In genomic region chr20:48933017-48933766, GRCh38 we compare ENCODE assay signal across 11 cellular contexts. TPM values are rescaled to one million over a fixed set of nuclear protein-coding genes. Genes with fewer than 3 reads are reported as not detected.
DNase-seq lines count a peak whose midpoint lies in the region; ATAC-seq lines count a peak whose summit lies in the region.
"Had no signal": no experiment of that assay in that cellular context is flagged by ENCODE, and none has a peak within 500 bp of the region (broad histone marks: within the 10 kb centered on the region; RNA-seq: fewer than 3 reads in every experiment).

No MANE protein-coding gene starts in this region.

- H3K4me1 ChIP-seq in SJSA1 (replicated peaks) = peaks cover 28% of the 10 kb centered on the region
- peaks cover 9% of the 10 kb centered on the region for H3K4me1 ChIP-seq in HAP-1

- no peaks in the 10 kb centered on the region for H3K27me3 ChIP-seq in SJSA1 (replicated peaks)
- H3K27me3 ChIP-seq in HAP-1 (ENCODE audit: low read depth) = no peaks in the 10 kb centered on the region
- H3K27me3 ChIP-seq: neutrophil had no signal

- no peak for ATAC-seq in activated naive CD8-positive, alpha-beta T cell treated with anti-CD3 and anti-CD28 coated beads, Interleukin-2, amount 50 U/mL, for 24 hours
- peak; percentile 87 for ATAC-seq in left colon
- no peak for ATAC-seq in HG03175 (IDR thresholded peaks at IDR 0.05; ENCODE audit: unreplicated experiment)

- H3K36me3 ChIP-seq in SJSA1 = no peaks in the 10 kb centered on the region
- H3K36me3 ChIP-seq in HAP-1 (replicated peaks) = no peaks in the 10 kb centered on the region
- H3K36me3 ChIP-seq: neutrophil had no signal

- no peak overlapping the region for H3K4me3 Mint-ChIP-seq in activated naive CD8-positive, alpha-beta T cell
- H3K4me3 Mint-ChIP-seq in activated naive CD8-positive, alpha-beta T cell treated with anti-CD3 and anti-CD28 coated beads, Interleukin-2, amount 50 U/mL, for 24 hours = no peak overlapping the region
- H3K4me3 Mint-ChIP-seq: immature natural killer cell had no signal

- no peak for DNase-seq in activated naive CD8-positive, alpha-beta T cell treated with anti-CD3 and anti-CD28 coated beads, Interleukin-2, amount 50 U/mL, for 24 hours
- DNase-seq in SJSA1 (ENCODE audit: low read depth in 1 of 2, low spot score in 2 of 2) = no peak
- peak; percentile 84 to 95 for DNase-seq in left colon
- DNase-seq in GM19238 (ENCODE audit: insufficient read length, low spot score) = no peak
- no peak for DNase-seq in HAP-1 (ENCODE audit: low spot score in 2 of 2)
- no peak for DNase-seq in NCI-H526 (lab: John Stamatoyannopoulos, UW)
- DNase-seq: immature natural killer cell; stimulated activated CD4-positive, alpha-beta T cell treated with anti-CD3 and anti-CD28 coated beads, Interleukin-4, amount 100 ng/mL, for 24 hours had no signal

- H3K27me3 Mint-ChIP-seq in activated naive CD8-positive, alpha-beta T cell = no peaks in the 10 kb centered on the region
- H3K27me3 Mint-ChIP-seq in activated naive CD8-positive, alpha-beta T cell treated with anti-CD3 and anti-CD28 coated beads, Interleukin-2, amount 50 U/mL, for 24 hours = no peaks in the 10 kb centered on the region

- H3K4me1 Mint-ChIP-seq in activated naive CD8-positive, alpha-beta T cell (ENCODE audit: low read depth) = peaks cover 29% of the 10 kb centered on the region
- H3K4me1 Mint-ChIP-seq in activated naive CD8-positive, alpha-beta T cell treated with anti-CD3 and anti-CD28 coated beads, Interleukin-2, amount 50 U/mL, for 24 hours = peaks cover 23% of the 10 kb centered on the region

- H3K27ac Mint-ChIP-seq in activated naive CD8-positive, alpha-beta T cell = peak overlapping the region; percentile 59
- H3K27ac Mint-ChIP-seq in activated naive CD8-positive, alpha-beta T cell treated with anti-CD3 and anti-CD28 coated beads, Interleukin-2, amount 50 U/mL, for 24 hours = no peak overlapping the region
- H3K27ac Mint-ChIP-seq: immature natural killer cell had no signal

- in situ Hi-C loops in HAP-1 (cut with MboI; ENCODE audit: low sequenced_read_pairs) = no loop called here

- H3K27ac ChIP-seq in SJSA1 = peak overlapping the region; percentile 42
- H3K27ac ChIP-seq: neutrophil had no signal

- intact Hi-C loops in left colon (cut with DNase I, micrococcal nuclease) = no loop called here

- no peaks in the 10 kb centered on the region for H3K9me3 ChIP-seq in SJSA1 (replicated peaks)
- no peaks in the 10 kb centered on the region for H3K9me3 ChIP-seq in HAP-1
- H3K9me3 ChIP-seq: neutrophil had no signal

- H3K9me3 Mint-ChIP-seq in activated naive CD8-positive, alpha-beta T cell (ENCODE audit: low read depth) = no peaks in the 10 kb centered on the region
- no peaks in the 10 kb centered on the region for H3K9me3 Mint-ChIP-seq in activated naive CD8-positive, alpha-beta T cell treated with anti-CD3 and anti-CD28 coated beads, Interleukin-2, amount 50 U/mL, for 24 hours
- H3K9me3 Mint-ChIP-seq: immature natural killer cell had no signal

- H3K4me3 ChIP-seq in SJSA1 (no peak overlapping the region), HAP-1 (no peak overlapping the region)

- peaks cover 6% of the 10 kb centered on the region for H3K36me3 Mint-ChIP-seq in activated naive CD8-positive, alpha-beta T cell
- H3K36me3 Mint-ChIP-seq in activated naive CD8-positive, alpha-beta T cell treated with anti-CD3 and anti-CD28 coated beads, Interleukin-2, amount 50 U/mL, for 24 hours (ENCODE audit: low read depth) = peaks cover 4% of the 10 kb centered on the region
- H3K36me3 Mint-ChIP-seq: immature natural killer cell had no signal

RNA-seq across cellular contexts. Expression of gene ARFGEF2, which starts 11.7 kb away (rescaled TPM):
- total RNA-seq in SJSA1 (2014; rRNA removed; shearing (Covaris generic)) = 21.9 and 32.9 TPM in 2 replicates
- 10 to 100 TPM; 58.7 to 87.1 TPM for total RNA-seq in left colon

Comparison
In these comparisons a context has a peak if more than half of its experiments do, and no peak if none do; other contexts are left out.
1. DNase-seq: peak in left colon (2 of 2); none in activated naive CD8-positive, alpha-beta T cell treated with anti-CD3 and anti-CD28 coated beads, Interleukin-2, amount 50 U/mL, for 24 hours (single experiment), SJSA1 (0 of 2), GM19238 (single experiment), HAP-1 (0 of 2) and NCI-H526 (0 of 2).